ENCODE assay signal across 15 cellular contexts in genomic region chr3:111315911-111316310, GRCh38.
DNase-seq lines count a peak whose midpoint lies in the region; TF ChIP-seq lines count a peak whose summit lies in the region.
"Had no signal": no experiment of that assay in that cellular context is flagged by ENCODE, and none has a peak within 500 bp of the region (broad histone marks: within the 10 kb centered on the region; RNA-seq: fewer than 3 reads in every experiment).

No MANE protein-coding gene starts in this region.

- H3K36me3 ChIP-seq in BE2C = no peaks in the 10 kb centered on the region
- H3K36me3 ChIP-seq: gastroesophageal sphincter, SJSA1 had no signal

- H3K4me1 ChIP-seq in BE2C = no peaks in the 10 kb centered on the region
- H3K4me1 ChIP-seq: SJSA1 had no signal

- no peaks in the 10 kb centered on the region for H3K27me3 ChIP-seq in BE2C
- H3K27me3 ChIP-seq: gastroesophageal sphincter, SJSA1 had no signal

- DNase-seq in DMS 273 (lab: John Stamatoyannopoulos, UW; ENCODE audit: unreplicated experiment) (peak; percentile 84), NCI-H2029 (lab: John Stamatoyannopoulos, UW) (peak; percentile 14), astrocyte of the hippocampus (ENCODE audit: low read depth, low spot score) (peak; percentile 78), myocyte (ENCODE audit: low read depth) (peak; percentile 75), NCI-H1436 (lab: John Stamatoyannopoulos, UW) (no peak), hepatic stellate cell (ENCODE audit: low spot score) (no peak), BE2C (no peak), NCI-H2107 (lab: John Stamatoyannopoulos, UW) (no peak)
- DNase-seq: activated T-cell treated with anti-CD3 and anti-CD28 coated beads, Interleukin-2, amount 50 U/mL, for 72 hours; CD8-positive, alpha-beta memory T cell; central memory CD4-positive, alpha-beta T cell; NCI-H446; stimulated activated CD4-positive, alpha-beta T cell treated with anti-CD3 and anti-CD28 coated beads, Interleukin-1b, Interleukin-23, amount 100 ng/mL, for 48 hours had no signal

- H3K4me3 ChIP-seq in BE2C (ENCODE audit: low read depth, low read length) = no peak overlapping the region
- H3K4me3 ChIP-seq: gastroesophageal sphincter, SJSA1 had no signal

- H3K9me3 ChIP-seq in BE2C = no peaks in the 10 kb centered on the region
- H3K9me3 ChIP-seq: gastroesophageal sphincter, SJSA1 had no signal

- no peak for TF ChIP-seq CTCF in BE2C (IDR thresholded peaks at IDR 0.05; ENCODE audit: low read depth, low read length)

Comparison
In these comparisons a context has a peak if more than half of its experiments do, and no peak if none do; other contexts are left out.
1. DNase-seq: peak in DMS 273 (single experiment), NCI-H2029 (single experiment), astrocyte of the hippocampus (single experiment) and myocyte (single experiment); none in NCI-H1436 (single experiment), hepatic stellate cell (single experiment), BE2C (single experiment) and NCI-H2107 (single experiment).